In genomic region chr7:26649388-26649787, GRCh38 we compare ENCODE assay signal across 24 cellular contexts.
"Had no signal": no experiment of that assay in that cellular context is flagged by ENCODE, and none has a peak within 500 bp of the region (broad histone marks: within the 10 kb centered on the region; RNA-seq: fewer than 3 reads in every experiment).

No MANE protein-coding gene starts in this region.

- H3K9me3 ChIP-seq: heart left ventricle, left ventricle myocardium inferior, neutrophil, ovary, sigmoid colon, spleen, suprapubic skin, thoracic aorta, tibial artery, uterus had no signal

- ATAC-seq: heart left ventricle; natural killer cell treated with Interleukin-12 subunit alpha and Interleukin-12 subunit beta and Interleukin-15 and Interleukin-18, amount 100 ng/mL, for 72 hours; right cardiac atrium; stimulated activated effector memory CD8-positive, alpha-beta T cell treated with anti-CD3 and anti-CD28 coated beads, Interleukin-12 subunit alpha, Interleukin-12 subunit beta, amount 100 ng/mL, for 72 hours had no signal

- H3K36me3 ChIP-seq: heart left ventricle, left ventricle myocardium inferior, neural progenitor cell, ovary, sigmoid colon, spleen, suprapubic skin, thoracic aorta, tibial artery, uterus had no signal

- H2AFZ ChIP-seq: neural progenitor cell had no signal

- DNase-seq: heart left ventricle; hypothalamus; immature natural killer cell; kidney; left ventricle myocardium inferior; mesendoderm; naive B cell; ovary; retina; right cardiac atrium; sigmoid colon; small intestine; spleen; stimulated activated CD4-positive, alpha-beta T cell treated with anti-CD3 and anti-CD28 coated beads, Interleukin-4, amount 100 ng/mL, for 24 hours; stimulated activated naive CD4-positive, alpha-beta T cell; tibial artery; uterus had no signal

- H3K4me3 ChIP-seq: heart left ventricle, left ventricle myocardium inferior, lung, neural progenitor cell, ovary, sigmoid colon, spleen, suprapubic skin, thoracic aorta, tibial artery, uterus had no signal

- H3K27me3 ChIP-seq: heart left ventricle, neural progenitor cell, neutrophil, ovary, sigmoid colon, spleen, suprapubic skin, uterus had no signal

- H3K9ac ChIP-seq: neural progenitor cell had no signal

- H3K27ac ChIP-seq: heart left ventricle, left ventricle myocardium inferior, neural progenitor cell, neutrophil, ovary, sigmoid colon, spleen, suprapubic skin, thoracic aorta, tibial artery, uterus had no signal

- H3K4me2 ChIP-seq: neural progenitor cell had no signal

- H3K4me1 ChIP-seq: left ventricle myocardium inferior, neural progenitor cell, sigmoid colon, tibial artery, uterus had no signal
